In genomic region chr11:112219476-112220232, GRCh38 we compare ENCODE assay signal across 8 cellular contexts. TPM values are rescaled to one million over a fixed set of nuclear protein-coding genes. Genes with fewer than 3 reads are reported as not detected.
DNase-seq lines count a peak whose midpoint lies in the region; ATAC-seq lines count a peak whose summit lies in the region.

No MANE protein-coding gene starts in this region.

- DNase-seq in EL (peak; percentile 76), NCI-H526 treated with DMSO at 0.1 percent for 48 hours (lab: John Stamatoyannopoulos, UW) (peak; percentile 88), epidermal melanocyte (ENCODE audit: insufficient read length, low spot score) (peak; percentile 46), mucosa of gallbladder (ENCODE audit: low spot score) (peak; percentile 62), cortex of kidney (lab: John Stamatoyannopoulos, UW) (no peak)
- peak; percentile 6 to 24 for DNase-seq in activated CD4-positive, alpha-beta T cell treated with anti-CD3 and anti-CD28 coated beads, Interleukin-2, amount 50 U/mL, for 4 hours

- ATAC-seq in GM21367 (IDR thresholded peaks at IDR 0.05; ENCODE audit: unreplicated experiment), result peak; percentile 89
- peak; percentile 97 for ATAC-seq in HG03521 (IDR thresholded peaks at IDR 0.05; ENCODE audit: unreplicated experiment)

RNA-seq across cellular contexts. Expression of gene PTS, which starts 6.6 kb away (rescaled TPM):
- 39.9 TPM for total RNA-seq in mucosa of gallbladder

RNA-seq across cellular contexts. Expression of gene PLET1, which starts 41.0 kb away (rescaled TPM):
- not detected for total RNA-seq in mucosa of gallbladder

RNA-seq across cellular contexts. Expression of gene BCO2, which starts 44.3 kb away (rescaled TPM):
- total RNA-seq in mucosa of gallbladder, result 27.2 TPM

RNA-seq across cellular contexts. Expression of gene TEX12, which starts 52.5 kb away (rescaled TPM):
- not detected for total RNA-seq in mucosa of gallbladder

RNA-seq across cellular contexts. Expression of gene IL18, which starts 55.8 kb away (rescaled TPM):
- total RNA-seq in mucosa of gallbladder, result 34.3 TPM
